ENCODE assay signal across 23 cellular contexts in the genomic region with DNA sequence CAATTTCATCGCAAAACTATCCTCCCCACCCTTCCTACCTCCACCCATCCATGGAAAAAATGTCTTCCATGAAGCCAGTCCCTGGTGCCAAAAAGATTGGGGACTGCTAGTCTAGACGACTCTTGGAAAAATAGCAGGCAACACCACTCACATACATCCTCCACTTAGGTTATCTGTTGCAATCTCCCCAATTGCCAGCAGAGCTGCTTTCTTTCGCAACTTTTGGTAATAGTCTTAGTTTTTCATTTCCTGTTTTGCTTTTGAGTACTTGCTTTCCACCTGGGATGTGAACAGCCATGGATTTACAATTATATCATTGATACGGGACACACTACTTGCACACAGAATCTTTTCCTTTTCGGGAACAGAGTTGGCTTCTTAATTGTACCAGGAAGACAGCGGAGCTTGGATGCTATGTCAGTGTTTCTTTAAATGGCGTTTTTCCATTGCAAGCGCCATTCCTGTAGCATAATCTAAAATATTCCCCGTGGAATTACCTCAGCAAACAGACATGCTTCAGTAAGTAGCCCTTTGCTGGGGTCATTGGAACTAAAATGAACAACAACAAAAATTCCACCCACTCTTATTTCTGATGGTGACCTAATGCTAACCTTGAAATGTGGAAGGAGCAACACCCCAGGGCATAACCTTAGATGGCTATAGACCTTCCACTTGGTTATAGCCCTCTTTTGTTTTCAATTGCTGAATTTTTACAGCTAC.
DNase-seq lines count a peak whose midpoint lies in the region; ATAC-seq, FAIRE-seq and TF ChIP-seq lines count a peak whose summit lies in the region.
"Had no signal": no experiment of that assay in that cellular context is flagged by ENCODE, and none has a peak within 500 bp of the region (broad histone marks: within the 10 kb centered on the region; RNA-seq: fewer than 3 reads in every experiment).

No MANE protein-coding gene starts in this region.

- no peak for ATAC-seq in HepG2
- ATAC-seq in right lobe of liver = no peak
- ATAC-seq: body of pancreas, left lung had no signal

- H3K9me3 ChIP-seq in HepG2 (ENCODE audit: low read length) = peaks cover 54% of the 10 kb centered on the region
- no peaks in the 10 kb centered on the region for H3K9me3 ChIP-seq in right lobe of liver
- H3K9me3 ChIP-seq: body of pancreas, esophagus muscularis mucosa, stomach had no signal

- H3K4me3 ChIP-seq in HepG2 (replicated peaks in 1 of 3; ENCODE audit: insufficient read depth in 1 of 3, low read depth in 2 of 3, low read length in 3 of 3) (no peak overlapping the region), right lobe of liver (no peak overlapping the region), fibroblast of mammary gland (ENCODE audit: control insufficient read depth, low read depth, low read length) (peak overlapping the region; percentile 23)
- H3K4me3 ChIP-seq: body of pancreas, esophagus muscularis mucosa, left lung, stomach had no signal

- TF ChIP-seq POLR2A in HepG2 (IDR thresholded peaks at IDR 0.05; ENCODE audit: insufficient read depth in 1 of 2, low read depth in 2 of 2, low read length in 2 of 2) = no peak
- no peak for TF ChIP-seq POLR2A in right lobe of liver (IDR thresholded peaks at IDR 0.05)

- no peaks in the 10 kb centered on the region for H4K20me1 ChIP-seq in HepG2 (ENCODE audit: insufficient read depth, low read length)

- in situ Hi-C loops in HepG2 (cut with HindIII; ENCODE audit: extremely low pct_ligation_motif_present, low pct_unique_long_range_greater_than_20kb) (no loop called here), ACHN (cut with HindIII; ENCODE audit: low pct_ligation_motif_present, low pct_unique_long_range_greater_than_20kb, low sequenced_read_pairs) (no loop called here)

- POLR2A ChIA-PET in HepG2 (lab: Yijun Ruan, JAX) = no interaction called here

- 14% methylated on average over 9 of the region's 9 CpGs for whole genome bisulfite sequencing in HepG2 (ENCODE audit: low lambda C conversion rate)
- 69% methylated on average over 7 of the region's 9 CpGs for WGBS in right lobe of liver (ENCODE audit: insufficient coverage, low coverage, low lambda C conversion rate, missing lambda C conversion rate)

- no peak overlapping the region for H2AFZ ChIP-seq in HepG2 (ENCODE audit: low read length)

- H3K9ac ChIP-seq in HepG2 (ENCODE audit: insufficient read depth, low read depth, low read length) = no peak overlapping the region

- BruUV-seq in HepG2 (replicated peaks; lab: Mats Ljungman, UMichigan) = no TSS peak

- no peak for TF ChIP-seq EP300 in HepG2 (IDR thresholded peaks at IDR 0.05; ENCODE audit: low read depth in 2 of 2, low read length in 2 of 2)
- TF ChIP-seq EP300 in HepG2 (CRISPR knock-in tag; IDR thresholded peaks at IDR 0.05; ENCODE audit: borderline replicate concordance) = no peak

- H3K79me2 ChIP-seq in HepG2 (ENCODE audit: insufficient read depth, low read length) = no peaks in the 10 kb centered on the region

- no peaks in the 10 kb centered on the region for H3K36me3 ChIP-seq in HepG2 (replicated peaks in 1 of 2; ENCODE audit: control insufficient read depth in 1 of 2, insufficient read depth in 2 of 2, low read length in 2 of 2)
- H3K36me3 ChIP-seq in right lobe of liver = no peaks in the 10 kb centered on the region
- H3K36me3 ChIP-seq: esophagus muscularis mucosa, left lung, stomach had no signal

- H3K4me1 ChIP-seq in HepG2 (ENCODE audit: insufficient read depth, low read length) (no peaks in the 10 kb centered on the region), right lobe of liver (no peaks in the 10 kb centered on the region)
- H3K4me1 ChIP-seq: body of pancreas, left lung, stomach had no signal

- no peak overlapping the region for H3K4me2 ChIP-seq in HepG2 (ENCODE audit: low read depth, low read length)

- CTCF ChIA-PET in HepG2 (lab: Yijun Ruan, JAX; ENCODE audit: low intra/inter-chr PET ratio, low total read pairs) = no interaction called here

- DNase-seq in HepG2 (ENCODE audit: low spot score) (no peak), right lobe of liver (no peak), NOMO-1 treated with DMSO at 0.1 percent for 48 hours (lab: John Stamatoyannopoulos, UW; ENCODE audit: unreplicated experiment) (peak; percentile 75), fibroblast of mammary gland (ENCODE audit: low read depth) (peak; percentile 75), ACHN (no peak), D341Med (ENCODE audit: low spot score) (no peak), SHP77 (lab: John Stamatoyannopoulos, UW) (no peak)
- no peak for DNase-seq in activated CD4-positive, alpha-beta T cell treated with anti-CD3 and anti-CD28 coated beads for 4 hours
- DNase-seq: activated CD8-positive, alpha-beta memory T cell treated with anti-CD3 and anti-CD28 coated beads, Interleukin-2, amount 50 U/mL, for 48 hours; activated naive CD4-positive, alpha-beta T cell treated with anti-CD3 and anti-CD28 coated beads, Interleukin-2, amount 10 ng/mL, durations not matched to agents 7 days and 5 days; body of pancreas; Calu3; GDM1; Karpas-422; left lung; NCI-H187 treated with DMSO at 0.1 percent for 48 hours; NCI-H69; posterior cingulate gyrus; stimulated activated CD4-positive, alpha-beta T cell treated with anti-CD3 and anti-CD28 coated beads, Interleukin-15, amount 100 ng/mL, for 24 hours; stomach; T-helper 2 cell had no signal

- no peak overlapping the region for H3K27ac ChIP-seq in HepG2 (ENCODE audit: extremely low read length, insufficient read depth, low read length)
- H3K27ac ChIP-seq in right lobe of liver = no peak overlapping the region
- H3K27ac ChIP-seq: body of pancreas, esophagus muscularis mucosa, left lung, stomach had no signal

- H3K27me3 ChIP-seq in HepG2 (ENCODE audit: control insufficient read depth in 1 of 2, insufficient read depth in 2 of 2, low read length in 2 of 2) = no peaks in the 10 kb centered on the region
- H3K27me3 ChIP-seq in right lobe of liver = no peaks in the 10 kb centered on the region
- H3K27me3 ChIP-seq: body of pancreas, esophagus muscularis mucosa, left lung, stomach had no signal

- TF ChIP-seq RAD21 in HepG2 (CRISPR knock-in tag; IDR thresholded peaks at IDR 0.05) = no peak

- no peak for FAIRE-seq in HepG2 (lab: Jason Lieb, UNC)
- FAIRE-seq: GM19239 had no signal

- TF ChIP-seq CTCF in HepG2 (CRISPR knock-in tag; IDR thresholded peaks at IDR 0.05) (no peak), right lobe of liver (IDR thresholded peaks at IDR 0.05) (no peak), fibroblast of mammary gland (conservative IDR thresholded peaks at IDR 0.05; ENCODE audit: control insufficient read depth, insufficient read depth, low read depth, low read length) (peak; percentile 39)

- intact Hi-C loops in HepG2 (cut with micrococcal nuclease; ENCODE audit: unreplicated experiment) = no loop called here
- intact Hi-C loops in right lobe of liver (cut with DNase I) = no loop called here

TF ChIP-seq in HepG2, 621 proteins besides CTCF, POLR2A, EP300 and RAD21:
- 0 out of 2 replicates have a peak, but pooled peaks have one; percentile 14 for TF ChIP-seq CEBPB (IDR thresholded peaks at IDR 0.05; ENCODE audit: borderline replicate concordance, low read depth, low read length)
- TF ChIP-seq, protein P1, sequence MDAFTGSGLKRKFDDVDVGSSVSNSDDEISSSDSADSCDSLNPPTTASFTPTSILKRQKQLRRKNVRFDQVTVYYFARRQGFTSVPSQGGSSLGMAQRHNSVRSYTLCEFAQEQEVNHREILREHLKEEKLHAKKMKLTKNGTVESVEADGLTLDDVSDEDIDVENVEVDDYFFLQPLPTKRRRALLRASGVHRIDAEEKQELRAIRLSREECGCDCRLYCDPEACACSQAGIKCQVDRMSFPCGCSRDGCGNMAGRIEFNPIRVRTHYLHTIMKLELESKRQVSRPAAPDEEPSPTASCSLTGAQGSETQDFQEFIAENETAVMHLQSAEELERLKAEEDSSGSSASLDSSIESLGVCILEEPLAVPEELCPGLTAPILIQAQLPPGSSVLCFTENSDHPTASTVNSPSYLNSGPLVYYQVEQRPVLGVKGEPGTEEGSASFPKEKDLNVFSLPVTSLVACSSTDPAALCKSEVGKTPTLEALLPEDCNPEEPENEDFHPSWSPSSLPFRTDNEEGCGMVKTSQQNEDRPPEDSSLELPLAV (CRISPR knock-in tag; conservative IDR thresholded peaks at IDR 0.05; ENCODE audit: low read depth) = no peak

Comparison
In these comparisons a context has a peak if more than half of its experiments do, and no peak if none do; other contexts are left out.
1. DNase-seq: peak in NOMO-1 treated with DMSO at 0.1 percent for 48 hours (single experiment) and fibroblast of mammary gland (single experiment); none in HepG2 (single experiment), right lobe of liver (0 of 3), ACHN (single experiment), D341Med (single experiment), activated CD4-positive, alpha-beta T cell treated with anti-CD3 and anti-CD28 coated beads for 4 hours (0 of 2) and SHP77 (0 of 2).